ENCODE assay signal across 8 cellular contexts in genomic region chr7:148575640-148576411, GRCh38. TPM values are rescaled to one million over a fixed set of nuclear protein-coding genes. Genes with fewer than 3 reads are reported as not detected.
A peak's percentile ranks its signal among the peaks of the same experiment; 100 is the strongest.
DNase-seq lines count a peak whose midpoint lies in the region; ATAC-seq and FAIRE-seq lines count a peak whose summit lies in the region.

No MANE protein-coding gene starts in this region.

- H3K27me3 Mint-ChIP-seq in activated CD8-positive, alpha-beta T cell treated with anti-CD3 and anti-CD28 coated beads, Interleukin-2, amount 10 ng/mL, durations not matched to agents 7 days and 5 days (ENCODE audit: low read depth), result peaks cover 13% of the 10 kb centered on the region
- H3K27me3 Mint-ChIP-seq in effector memory CD8-positive, alpha-beta T cell, result peaks cover 0 to 7% of the 10 kb centered on the region in 2 donors

- DNase-seq in C1 segment of cervical spinal cord (lab: John Stamatoyannopoulos, UW), result peak in 10 of 14 donors; percentile 6 to 62 (median 24)
- peak; percentile 33 for DNase-seq in GM19239 (ENCODE audit: insufficient read length, low spot score)
- DNase-seq in NCI-H748 (lab: John Stamatoyannopoulos, UW; ENCODE audit: unreplicated experiment), result peak; percentile 67
- peak; percentile 80 for DNase-seq in activated CD8-positive, alpha-beta T cell treated with anti-CD3 and anti-CD28 coated beads, Interleukin-2, amount 10 ng/mL, durations not matched to agents 7 days and 5 days
- DNase-seq in effector memory CD8-positive, alpha-beta T cell, result peak; percentile 61 to 71 (median 64)
- peak; percentile 81 for DNase-seq in myocyte (ENCODE audit: low read depth)
- peak; percentile 43 to 45 for DNase-seq in stimulated activated CD8-positive, alpha-beta memory T cell treated with anti-CD3 and anti-CD28 coated beads, Interleukin-7, amount 100 ng/mL, for 4 hours (ENCODE audit: low read depth in 2 of 2)

- no peaks in the 10 kb centered on the region for H3K9me3 Mint-ChIP-seq in activated CD8-positive, alpha-beta T cell treated with anti-CD3 and anti-CD28 coated beads, Interleukin-2, amount 10 ng/mL, durations not matched to agents 7 days and 5 days (ENCODE audit: insufficient read depth)
- H3K9me3 Mint-ChIP-seq in effector memory CD8-positive, alpha-beta T cell, result no peaks in the 10 kb centered on the region

- ATAC-seq in HG03457 (IDR thresholded peaks at IDR 0.05; ENCODE audit: unreplicated experiment), result peak; percentile 63
- ATAC-seq in activated CD8-positive, alpha-beta T cell treated with anti-CD3 and anti-CD28 coated beads, Interleukin-2, amount 10 ng/mL, durations not matched to agents 7 days and 5 days, result peak; percentile 90
- ATAC-seq in effector memory CD8-positive, alpha-beta T cell (replicated peaks), result peak; percentile 83

- H3K4me3 Mint-ChIP-seq in activated CD8-positive, alpha-beta T cell treated with anti-CD3 and anti-CD28 coated beads, Interleukin-2, amount 10 ng/mL, durations not matched to agents 7 days and 5 days, result no peak overlapping the region
- H3K4me3 Mint-ChIP-seq in effector memory CD8-positive, alpha-beta T cell, result no peak overlapping the region

- H3K4me1 Mint-ChIP-seq in activated CD8-positive, alpha-beta T cell treated with anti-CD3 and anti-CD28 coated beads, Interleukin-2, amount 10 ng/mL, durations not matched to agents 7 days and 5 days (ENCODE audit: low read depth), result peaks cover 14% of the 10 kb centered on the region
- peaks cover 0 to 4% of the 10 kb centered on the region in 2 donors for H3K4me1 Mint-ChIP-seq in effector memory CD8-positive, alpha-beta T cell (ENCODE audit: low read depth in 2 of 2)

- H3K27ac Mint-ChIP-seq in activated CD8-positive, alpha-beta T cell treated with anti-CD3 and anti-CD28 coated beads, Interleukin-2, amount 10 ng/mL, durations not matched to agents 7 days and 5 days, result peak overlapping the region; percentile 52
- H3K27ac Mint-ChIP-seq in effector memory CD8-positive, alpha-beta T cell, result no peak overlapping the region

- peak; percentile 97 for FAIRE-seq in GM19239 (lab: Jason Lieb, UNC)

- POLR2A ChIA-PET in activated CD8-positive, alpha-beta T cell treated with anti-CD3 and anti-CD28 coated beads, Interleukin-2, amount 10 ng/mL, durations not matched to agents 7 days and 5 days (lab: Charles Lee), result interaction anchor here (0.6 to 0.8 kb wide), 2 partner anchors 8 to 366 kb away, joined by 3 to 4 read pairs; no protein-coding TSS in a partner anchor

- CTCF ChIA-PET in activated CD8-positive, alpha-beta T cell treated with anti-CD3 and anti-CD28 coated beads, Interleukin-2, amount 10 ng/mL, durations not matched to agents 7 days and 5 days (lab: Charles Lee), result interaction anchor here (0.6 to 4.1 kb wide), 45 partner anchors 9 to 404 kb away, joined by 3 to 56 read pairs (median 3); partner anchors contain the start of gene CUL1

- no peaks in the 10 kb centered on the region for H3K36me3 Mint-ChIP-seq in activated CD8-positive, alpha-beta T cell treated with anti-CD3 and anti-CD28 coated beads, Interleukin-2, amount 10 ng/mL, durations not matched to agents 7 days and 5 days (ENCODE audit: low read depth)
- H3K36me3 Mint-ChIP-seq in effector memory CD8-positive, alpha-beta T cell (ENCODE audit: insufficient read depth), result no peaks in the 10 kb centered on the region

RNA-seq across cellular contexts. Expression of gene C7orf33, which starts 14.7 kb away (rescaled TPM):
- not detected for total RNA-seq in activated CD8-positive, alpha-beta T cell treated with anti-CD3 and anti-CD28 coated beads, Interleukin-2, amount 10 ng/mL, durations not matched to agents 7 days and 5 days
- not detected in 2 replicates for total RNA-seq in myocyte
- polyA plus RNA-seq in myocyte (2012), result not detected

Comparison
In these comparisons a context has a peak if more than half of its experiments do, and no peak if none do; other contexts are left out.
1. Peak in every context shown above with its lines: DNase-seq and ATAC-seq.
2. DNase-seq: peak in every context shown above with its lines; median percentile 81 in myocyte; 80 in activated CD8-positive, alpha-beta T cell treated with anti-CD3 and anti-CD28 coated beads, Interleukin-2, amount 10 ng/mL, durations not matched to agents 7 days and 5 days; 67 in NCI-H748; 64 in effector memory CD8-positive, alpha-beta T cell; 44 in stimulated activated CD8-positive, alpha-beta memory T cell treated with anti-CD3 and anti-CD28 coated beads, Interleukin-7, amount 100 ng/mL, for 4 hours; 33 in GM19239; 24 in C1 segment of cervical spinal cord.